1 cellular context compared by ENCODE assay signal in genomic region chr5:90595766-90596165, GRCh38. TPM values are rescaled to one million over a fixed set of nuclear protein-coding genes. Genes with fewer than 3 reads are reported as not detected.
"Had no signal": no experiment of that assay in that cellular context is flagged by ENCODE, and none has a peak within 500 bp of the region (broad histone marks: within the 10 kb centered on the region; RNA-seq: fewer than 3 reads in every experiment).

No MANE protein-coding gene starts in this region.

RNA-seq across cellular contexts. Expression of gene ADGRV1, which starts 37.2 kb away (rescaled TPM):
- polyA plus RNA-seq: heart left ventricle had no signal
